ENCODE assay signal across 1 cellular context in genomic region chr16:88804552-88805339, GRCh38.
TF ChIP-seq lines count a peak whose summit lies in the region.

No MANE protein-coding gene starts in this region.

TF ChIP-seq in HepG2, 621 proteins besides CTCF, POLR2A, EP300 and RAD21 (continued from another document):
- TF ChIP-seq HNF1B (CRISPR knock-in tag; IDR thresholded peaks at IDR 0.05), result peak; percentile 88
- TF ChIP-seq ZNF841 (CRISPR knock-in tag; IDR thresholded peaks at IDR 0.05; ENCODE audit: borderline replicate concordance), result 0 out of 2 replicates have a peak, but pooled peaks have one; percentile 13
- TF ChIP-seq ZNF230 (CRISPR knock-in tag; IDR thresholded peaks at IDR 0.05), result no peak
- no peak for TF ChIP-seq NR1H2 (CRISPR knock-in tag; IDR thresholded peaks at IDR 0.05; ENCODE audit: borderline replicate concordance, low read depth)
